14 cellular contexts compared by ENCODE assay signal in genomic region chr1:46611691-46612221, GRCh38. TPM values are rescaled to one million over a fixed set of nuclear protein-coding genes. Genes with fewer than 3 reads are reported as not detected.
A peak's percentile ranks its signal among the peaks of the same experiment; 100 is the strongest.
DNase-seq lines count a peak whose midpoint lies in the region; ATAC-seq and TF ChIP-seq lines count a peak whose summit lies in the region.
"Had no signal": no experiment of that assay in that cellular context is flagged by ENCODE, and none has a peak within 500 bp of the region (broad histone marks: within the 10 kb centered on the region; RNA-seq: fewer than 3 reads in every experiment).

No MANE protein-coding gene starts in this region.

- in situ Hi-C loops in Caki2 (cut with HindIII; ENCODE audit: low pct_unique_long_range_greater_than_20kb, low sequenced_read_pairs) = no loop called here

- no peaks in the 10 kb centered on the region for H3K9me3 ChIP-seq in MG63
- H3K9me3 ChIP-seq: Caco-2, right lobe of liver had no signal

- H3K36me3 ChIP-seq in MG63 = no peaks in the 10 kb centered on the region; the same call in 1 of the 2 replicates

- peak overlapping the region; percentile 74 for H3K27ac Mint-ChIP-seq in osteocyte (ENCODE audit: unreplicated experiment)
- H3K27ac Mint-ChIP-seq: activated T-helper 2 cell treated with anti-CD3 and anti-CD28 coated beads, Interferon-gamma antibody, Interleukin-2, Interleukin-4, amounts not matched to agents 10 μg/mL and 5 μg/mL and 100 μg/mL, durations not matched to agents 14 hours and 24 hours and 36 hours; T-helper 1 cell treated with Interleukin-12 subunit alpha and Interleukin-12 subunit beta and Interleukin-4 antibody, amounts not matched to agents 30 μg/mL and 1 μg/mL, for 36 hours had no signal

- no peak overlapping the region for H3K4me3 Mint-ChIP-seq in osteocyte (ENCODE audit: unreplicated experiment)
- H3K4me3 Mint-ChIP-seq: T-helper 1 cell treated with Interleukin-12 subunit alpha and Interleukin-12 subunit beta and Interleukin-4 antibody, amounts not matched to agents 30 μg/mL and 1 μg/mL, for 36 hours had no signal

- ATAC-seq in HG03159 (IDR thresholded peaks at IDR 0.05; ENCODE audit: unreplicated experiment) = no peak
- ATAC-seq: left lobe of liver, right lobe of liver had no signal

- no peak overlapping the region for H3K4me3 ChIP-seq in NB4 (ENCODE audit: low read depth, low read length)
- H3K4me3 ChIP-seq in coronary artery = peak overlapping the region; percentile 45
- no peak overlapping the region for H3K4me3 ChIP-seq in MG63
- H3K4me3 ChIP-seq: right lobe of liver had no signal

- H3K4me1 Mint-ChIP-seq in osteocyte (ENCODE audit: unreplicated experiment) = peaks cover 51% of the 10 kb centered on the region

- H3K27ac ChIP-seq in coronary artery = peak overlapping the region; percentile 50 to 76
- H3K27ac ChIP-seq: right lobe of liver had no signal

- no peaks in the 10 kb centered on the region for H3K9me3 Mint-ChIP-seq in osteocyte (ENCODE audit: unreplicated experiment)
- H3K9me3 Mint-ChIP-seq: activated T-helper 2 cell treated with anti-CD3 and anti-CD28 coated beads, Interferon-gamma antibody, Interleukin-2, Interleukin-4, amounts not matched to agents 10 μg/mL and 5 μg/mL and 100 μg/mL, durations not matched to agents 14 hours and 24 hours and 36 hours; T-helper 1 cell treated with Interleukin-12 subunit alpha and Interleukin-12 subunit beta and Interleukin-4 antibody, amounts not matched to agents 30 μg/mL and 1 μg/mL, for 36 hours had no signal

- no peaks in the 10 kb centered on the region for H3K27me3 Mint-ChIP-seq in osteocyte (ENCODE audit: unreplicated experiment)

- no peak for TF ChIP-seq POLR2A in NB4 (IDR thresholded peaks at IDR 0.05; ENCODE audit: extremely low read depth, insufficient read length)

- peaks cover 25% of the 10 kb centered on the region for H3K36me3 Mint-ChIP-seq in osteocyte (ENCODE audit: unreplicated experiment)

- H3K27me3 ChIP-seq in MG63 = no peaks in the 10 kb centered on the region
- H3K27me3 ChIP-seq: right lobe of liver had no signal

- DNase-seq in Caki2 (ENCODE audit: low read depth) (peak; percentile 98), NB4 (ENCODE audit: low read depth) (peak; percentile 44), coronary artery (ENCODE audit: low spot score) (no peak), osteocyte (ENCODE audit: extremely low spot score, unreplicated experiment) (no peak), MG63 (no peak), midbrain (lab: John Stamatoyannopoulos, UW) (no peak), cerebellar nuclear complex (lab: John Stamatoyannopoulos, UW) (no peak)
- DNase-seq: Caco-2, NCI-H510A, right lobe of liver had no signal

- TF ChIP-seq CTCF in NB4 (IDR thresholded peaks at IDR 0.05; ENCODE audit: low read depth, low read length) = no peak
- TF ChIP-seq CTCF in coronary artery (IDR thresholded peaks at IDR 0.05) = no peak
- no peak for TF ChIP-seq CTCF in osteocyte (IDR thresholded peaks at IDR 0.05)

RNA-seq across cellular contexts. Expression of gene MOB3C, which starts 4.9 kb away (rescaled TPM):
- 17.7 and 33.9 TPM in 2 replicates for total RNA-seq in Caki2 (2014; rRNA removed; shearing (Covaris generic); ENCODE audit: low replicate concordance)
- 9.4 and 9.6 TPM in 2 replicates for total RNA-seq in osteocyte
- total RNA-seq in MG63 (2014; rRNA removed; shearing (Covaris generic); ENCODE audit: low replicate concordance) = 1.5 and 4.8 TPM in 2 replicates

RNA-seq across cellular contexts. Expression of gene MKNK1, which starts 7.7 kb away (rescaled TPM):
- total RNA-seq in Caki2 (2014; rRNA removed; shearing (Covaris generic); ENCODE audit: low replicate concordance) = 25.7 and 37.5 TPM in 2 replicates
- 32.5 and 35.0 TPM in 2 replicates for total RNA-seq in osteocyte
- 16.4 and 22.7 TPM in 2 replicates for total RNA-seq in MG63 (2014; rRNA removed; shearing (Covaris generic); ENCODE audit: low replicate concordance)

RNA-seq across cellular contexts. Expression of gene ATPAF1, which starts 56.4 kb away (rescaled TPM):
- total RNA-seq in Caki2 (2014; rRNA removed; shearing (Covaris generic); ENCODE audit: low replicate concordance) = 85.1 and 98.8 TPM in 2 replicates
- 34.2 and 35.7 TPM in 2 replicates for total RNA-seq in osteocyte
- total RNA-seq in MG63 (2014; rRNA removed; shearing (Covaris generic); ENCODE audit: low replicate concordance) = 85.4 and 87.0 TPM in 2 replicates

RNA-seq across cellular contexts. Expression of gene TEX38, which starts 59.9 kb away (rescaled TPM):
- not detected in 2 replicates for total RNA-seq in Caki2 (2014; rRNA removed; shearing (Covaris generic); ENCODE audit: low replicate concordance)
- total RNA-seq in osteocyte = not detected in 2 replicates
- not detected in 2 replicates for total RNA-seq in MG63 (2014; rRNA removed; shearing (Covaris generic); ENCODE audit: low replicate concordance)
- total RNA-seq: activated T-helper 2 cell treated with anti-CD3 and anti-CD28 coated beads, Interferon-gamma antibody, Interleukin-2, Interleukin-4, amounts not matched to agents 10 μg/mL and 5 μg/mL and 100 μg/mL, durations not matched to agents 14 hours and 24 hours and 36 hours; Caco-2; left lobe of liver; right lobe of liver had no signal

Comparison
In these comparisons a context has a peak if more than half of its experiments do, and no peak if none do; other contexts are left out.
1. DNase-seq: peak in Caki2 (single experiment) and NB4 (single experiment); none in coronary artery (single experiment), osteocyte (single experiment), MG63 (single experiment), midbrain (single experiment) and cerebellar nuclear complex (0 of 2).